ENCODE assay signal across 5 cellular contexts in the genomic region with DNA sequence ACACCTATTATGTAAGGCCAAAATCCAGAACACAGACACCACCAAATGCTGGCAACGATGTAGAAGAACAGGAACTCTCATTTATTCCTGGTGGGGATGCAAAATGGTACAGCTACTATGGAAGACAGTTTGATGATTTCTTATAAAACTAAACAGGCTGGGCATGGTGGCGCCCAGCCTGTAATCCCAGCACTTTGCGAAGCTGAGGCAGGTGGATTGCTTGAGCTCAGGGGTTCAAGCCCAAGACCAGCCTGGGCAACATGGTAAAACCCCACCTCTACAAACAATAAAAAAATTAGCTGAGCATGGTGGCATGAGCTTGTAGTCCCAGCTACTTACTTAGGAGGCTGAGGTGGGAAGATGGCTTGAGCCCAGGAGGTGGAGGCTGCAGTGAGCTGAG.
"Had no signal": no experiment of that assay in that cellular context is flagged by ENCODE, and none has a peak within 500 bp of the region (broad histone marks: within the 10 kb centered on the region; RNA-seq: fewer than 3 reads in every experiment).

No MANE protein-coding gene starts in this region.

- H3K4me3 Mint-ChIP-seq: IgD-negative memory B cell had no signal

- H3K4me1 Mint-ChIP-seq: IgD-negative memory B cell had no signal

- H3K27ac Mint-ChIP-seq: IgD-negative memory B cell had no signal

- H3K4me3 ChIP-seq: K562 had no signal

- H3K27ac ChIP-seq: HL-60 had no signal

- H3K36me3 Mint-ChIP-seq: IgD-negative memory B cell had no signal

- ATAC-seq: HepG2, K562 had no signal

- DNase-seq: IMR-90 had no signal
